In the genomic region with DNA sequence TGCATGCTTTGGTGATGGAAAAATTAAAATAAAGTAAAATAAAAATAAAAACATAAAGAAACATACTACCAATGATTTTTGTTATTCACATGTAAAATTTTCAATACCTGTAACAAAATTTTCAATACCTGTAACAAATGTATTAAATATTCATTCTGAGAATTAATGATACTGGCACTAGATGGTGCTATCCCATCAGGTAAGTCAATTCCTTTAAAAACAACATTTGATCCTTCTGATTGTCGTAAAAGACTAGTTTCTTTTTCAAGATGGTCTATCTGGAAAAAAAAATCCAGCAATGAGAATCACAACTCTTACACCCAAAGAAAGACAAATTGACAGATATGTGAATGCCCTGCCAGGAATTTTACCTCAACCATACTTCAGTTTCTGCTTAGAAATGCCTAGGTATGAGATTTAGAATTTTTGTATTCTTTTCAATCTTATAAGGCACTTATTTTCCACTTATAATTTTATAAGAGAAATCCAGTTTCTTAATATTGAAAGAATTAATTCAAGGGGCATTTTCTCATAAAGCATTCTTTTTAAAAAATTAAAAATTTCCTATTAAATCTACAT, we compare ENCODE assay signal across 8 cellular contexts. TPM values are rescaled to one million over a fixed set of nuclear protein-coding genes. Genes with fewer than 3 reads are reported as not detected.
A peak's percentile ranks its signal among the peaks of the same experiment; 100 is the strongest.
DNase-seq lines count a peak whose midpoint lies in the region; ATAC-seq, FAIRE-seq and TF ChIP-seq lines count a peak whose summit lies in the region.

No MANE protein-coding gene starts in this region.

- no peak overlapping the region for H3K4me3 Mint-ChIP-seq in activated naive CD4-positive, alpha-beta T cell treated with anti-CD3 and anti-CD28 coated beads for 36 hours

- H3K27me3 Mint-ChIP-seq in activated naive CD4-positive, alpha-beta T cell treated with anti-CD3 and anti-CD28 coated beads for 36 hours (ENCODE audit: low read depth), result no peaks in the 10 kb centered on the region

- no peaks in the 10 kb centered on the region for H3K9me3 ChIP-seq in heart right ventricle
- no peaks in the 10 kb centered on the region for H3K9me3 ChIP-seq in body of pancreas
- no peaks in the 10 kb centered on the region for H3K9me3 ChIP-seq in HepG2 (ENCODE audit: low read length)

- H3K4me3 ChIP-seq in heart right ventricle, result peak overlapping the region in 4 of 10 donors; percentile 24 to 41 (median 28)
- no peak overlapping the region for H3K4me3 ChIP-seq in body of pancreas
- H3K4me3 ChIP-seq in HepG2 (replicated peaks in 1 of 3; ENCODE audit: insufficient read depth in 1 of 3, low read depth in 2 of 3, low read length in 3 of 3), result no peak overlapping the region

- H3K36me3 Mint-ChIP-seq in activated naive CD4-positive, alpha-beta T cell treated with anti-CD3 and anti-CD28 coated beads for 36 hours (ENCODE audit: low read depth), result peaks cover 29% of the 10 kb centered on the region

- ATAC-seq in heart right ventricle, result no peak
- no peak for ATAC-seq in left cardiac atrium
- peak; percentile 60 for ATAC-seq in body of pancreas
- no peak for ATAC-seq in HepG2

- H3K27ac ChIP-seq in heart right ventricle, result no peak overlapping the region
- no peak overlapping the region for H3K27ac ChIP-seq in body of pancreas
- H3K27ac ChIP-seq in HepG2 (ENCODE audit: extremely low read length, insufficient read depth, low read length), result no peak overlapping the region

- no peak overlapping the region for H3K9ac ChIP-seq in HepG2 (ENCODE audit: insufficient read depth, low read depth, low read length)

- H3K4me2 ChIP-seq in HepG2 (ENCODE audit: low read depth, low read length), result no peak overlapping the region

- intact Hi-C loops in heart right ventricle (cut with DNase I) (loop anchor here in 5 of 10 donors (2.0 to 10.0 kb wide), 3 partner anchors 881 to 884 kb away; no protein-coding TSS in a partner anchor), left cardiac atrium (cut with DNase I) (loop anchor here in 1 of 2 donors (10.0 kb wide), 1 partner anchor 884 kb away; no protein-coding TSS in a partner anchor), body of pancreas (cut with DNase I) (loop anchor here (5.0 kb wide), 1 partner anchor 886 kb away; no protein-coding TSS in a partner anchor), HepG2 (cut with micrococcal nuclease; ENCODE audit: unreplicated experiment) (loop anchor here (1.0 to 5.0 kb wide), 2 partner anchors 282 to 881 kb away; no protein-coding TSS in a partner anchor)
- intact Hi-C loops in activated naive CD4-positive, alpha-beta T cell treated with anti-CD3 and anti-CD28 coated beads for 36 hours (cut with micrococcal nuclease), result loop anchor here (1.0 to 5.0 kb wide), 3 partner anchors 282 to 906 kb away; no protein-coding TSS in a partner anchor

- TF ChIP-seq CTCF in heart right ventricle (IDR thresholded peaks at IDR 0.05) (peak; percentile 23 to 61 (median 49)), body of pancreas (IDR thresholded peaks at IDR 0.05) (peak; percentile 16 to 71 (median 60)), HepG2 (CRISPR knock-in tag; IDR thresholded peaks at IDR 0.05) (peak; percentile 46)

- WGBS in heart right ventricle, 2 donors, result 18 to 29% methylated on average over 1 of the region's 1 CpG
- 0 to 13% methylated on average over 1 of the region's 1 CpG for WGBS in body of pancreas, 2 donors
- 81% methylated on average over 1 of the region's 1 CpG for WGBS in HepG2 (ENCODE audit: low lambda C conversion rate)

- FAIRE-seq in HepG2 (lab: Jason Lieb, UNC), result no peak

- POLR2A ChIA-PET in HepG2 (lab: Yijun Ruan, JAX), result no interaction called here

- no peak overlapping the region for H3K27ac Mint-ChIP-seq in activated naive CD4-positive, alpha-beta T cell treated with anti-CD3 and anti-CD28 coated beads for 36 hours

- TF ChIP-seq POLR2A in body of pancreas (IDR thresholded peaks at IDR 0.05), result no peak
- TF ChIP-seq POLR2A in HepG2 (IDR thresholded peaks at IDR 0.05; ENCODE audit: insufficient read depth in 1 of 2, low read depth in 2 of 2, low read length in 2 of 2), result no peak

- CTCF ChIA-PET in HepG2 (lab: Yijun Ruan, JAX; ENCODE audit: low intra/inter-chr PET ratio, low total read pairs), result interaction anchor here (1.9 kb wide), 1 partner anchor 282 kb away, joined by 10 read pairs; no protein-coding TSS in a partner anchor
- CTCF ChIA-PET in activated naive CD4-positive, alpha-beta T cell treated with anti-CD3 and anti-CD28 coated beads for 36 hours (lab: Charles Lee), result no interaction called here

- H3K4me1 Mint-ChIP-seq in activated naive CD4-positive, alpha-beta T cell treated with anti-CD3 and anti-CD28 coated beads for 36 hours (ENCODE audit: low read depth), result peaks cover 2% of the 10 kb centered on the region

- H3K79me2 ChIP-seq in HepG2 (ENCODE audit: insufficient read depth, low read length), result no peaks in the 10 kb centered on the region

- no peak for TF ChIP-seq EP300 in HepG2 (IDR thresholded peaks at IDR 0.05; ENCODE audit: low read depth in 2 of 2, low read length in 2 of 2)
- TF ChIP-seq EP300 in HepG2 (CRISPR knock-in tag; IDR thresholded peaks at IDR 0.05; ENCODE audit: borderline replicate concordance), result no peak

- H4K20me1 ChIP-seq in HepG2 (ENCODE audit: insufficient read depth, low read length), result no peaks in the 10 kb centered on the region

- H3K27me3 ChIP-seq in heart right ventricle (no peaks in the 10 kb centered on the region), body of pancreas (no peaks in the 10 kb centered on the region), HepG2 (ENCODE audit: control insufficient read depth in 1 of 2, insufficient read depth in 2 of 2, low read length in 2 of 2) (no peaks in the 10 kb centered on the region)

- H3K36me3 ChIP-seq in heart right ventricle (peaks cover 0 to 95% (median 19%) of the 10 kb centered on the region in 9 donors), body of pancreas (replicated peaks in 1 of 2; ENCODE audit: insufficient read depth in 1 of 2, low read depth in 2 of 2) (no peaks in the 10 kb centered on the region), HepG2 (replicated peaks in 1 of 2; ENCODE audit: control insufficient read depth in 1 of 2, insufficient read depth in 2 of 2, low read length in 2 of 2) (peaks cover 0 to 15% of the 10 kb centered on the region in 2 experiments; a peak in 2 of 5 replicates)

- in situ Hi-C loops in HepG2 (cut with HindIII; ENCODE audit: extremely low pct_ligation_motif_present, low pct_unique_long_range_greater_than_20kb), result no loop called here

- no TSS peak for BruUV-seq in HepG2 (replicated peaks; lab: Mats Ljungman, UMichigan)

- TF ChIP-seq RAD21 in HepG2 (CRISPR knock-in tag; IDR thresholded peaks at IDR 0.05), result no peak

- no peak overlapping the region for H2AFZ ChIP-seq in HepG2 (ENCODE audit: low read length)

- H3K4me1 ChIP-seq in heart right ventricle, result peaks cover 0 to 4% (median 0%) of the 10 kb centered on the region in 9 donors
- H3K4me1 ChIP-seq in body of pancreas, result no peaks in the 10 kb centered on the region
- peaks cover 7% of the 10 kb centered on the region for H3K4me1 ChIP-seq in HepG2 (ENCODE audit: insufficient read depth, low read length)

- DNase-seq in heart right ventricle (no peak), left cardiac atrium (no peak), NCI-H146 (lab: John Stamatoyannopoulos, UW) (peak; percentile 49), body of pancreas (no peak), HepG2 (ENCODE audit: low spot score) (peak; percentile 24), Ammon's horn (ENCODE audit: low spot score) (no peak)
- no peak for DNase-seq in activated naive CD4-positive, alpha-beta T cell treated with anti-CD3 and anti-CD28 coated beads for 36 hours
- DNase-seq in stimulated activated CD4-positive, alpha-beta T cell treated with anti-CD3 and anti-CD28 coated beads, Interleukin-1b, Interleukin-23, amount 100 ng/mL, for 48 hours, result no peak

- H3K9me3 Mint-ChIP-seq in activated naive CD4-positive, alpha-beta T cell treated with anti-CD3 and anti-CD28 coated beads for 36 hours, result no peaks in the 10 kb centered on the region

RNA-seq across cellular contexts. Expression of a gene that starts 30.7 kb away (rescaled TPM):
- 10 to 100 TPM in 2 of 10 donors, 1 to 10 TPM in 8; 6.0 to 10.9 (median 7.9) TPM for total RNA-seq in heart right ventricle
- polyA plus RNA-seq in heart right ventricle, result 1 to 10 TPM; 2.6 to 5.8 TPM
- total RNA-seq in left cardiac atrium, result 1 to 10 TPM; 5.8 to 7.6 TPM
- 10 to 100 TPM; 20.4 to 22.6 TPM for total RNA-seq in body of pancreas
- 10.8 and 13.2 TPM in 2 replicates for total RNA-seq in HepG2 (2016; rRNA removed; fragmentation: Illumina TruSeq; extraction: Trizol)
- 2.0 and 2.2 TPM in 2 replicates for total RNA-seq in HepG2 (2016; cell fraction: cytosol; rRNA removed; fragmentation: Illumina TruSeq; extraction: Trizol; ENCODE audit: low read depth)
- total RNA-seq in HepG2 (2016; cell fraction: insoluble cytoplasmic fraction; rRNA removed; fragmentation: Illumina TruSeq; extraction: Trizol), result 9.7 and 9.8 TPM in 2 replicates
- total RNA-seq in HepG2 (2016; cell fraction: membrane; rRNA removed; fragmentation: Illumina TruSeq; extraction: Trizol), result 3.1 and 4.5 TPM in 2 replicates
- total RNA-seq in HepG2 (2016; cell fraction: nucleus; rRNA removed; fragmentation: Illumina TruSeq; extraction: Trizol), result 23.2 and 24.7 TPM in 2 replicates
- 2.4 TPM in 2 replicates for polyA plus RNA-seq in HepG2 (2011; rRNA removed)
- 1.9 and 2.8 TPM in 2 replicates for polyA plus RNA-seq in HepG2 (2011; cell fraction: cytosol; rRNA removed)
- polyA plus RNA-seq in HepG2 (2011; cell fraction: nucleus; rRNA removed), result 11.0 and 11.1 TPM in 2 replicates
- 4.3 and 4.8 TPM in 2 replicates for polyA plus RNA-seq in HepG2 (2012)
- 0.49 and 0.53 TPM in 2 replicates for polyA plus RNA-seq in HepG2 (2016; cell fraction: cytosol; fragmentation: Illumina TruSeq; extraction: Trizol; ENCODE audit: low read depth)
- polyA plus RNA-seq in HepG2 (2016; cell fraction: insoluble cytoplasmic fraction; fragmentation: Illumina TruSeq; extraction: Trizol; ENCODE audit: low read depth), result 7.8 and 10.1 TPM in 2 replicates
- 0.85 and 1.5 TPM in 2 replicates for polyA plus RNA-seq in HepG2 (2016; cell fraction: membrane; fragmentation: Illumina TruSeq; extraction: Trizol; ENCODE audit: low read depth)
- 15.0 and 17.1 TPM in 2 replicates for polyA plus RNA-seq in HepG2 (2016; cell fraction: nucleus; fragmentation: Illumina TruSeq; extraction: Trizol; ENCODE audit: insufficient read depth, low read depth)
- 2.2 and 3.1 TPM in 2 replicates for polyA minus RNA-seq in HepG2 (2011; rRNA and poly(A)+ RNA removed; ENCODE audit: low replicate concordance)
- polyA minus RNA-seq in HepG2 (2011; cell fraction: cytosol; rRNA and poly(A)+ RNA removed), result 3.3 and 4.1 TPM in 2 replicates
- 40.8 and 41.8 TPM in 2 replicates for polyA minus RNA-seq in HepG2 (2011; cell fraction: nucleus; rRNA and poly(A)+ RNA removed)
- total RNA-seq in activated naive CD4-positive, alpha-beta T cell treated with anti-CD3 and anti-CD28 coated beads for 36 hours, result 10 to 100 TPM; 12.7 to 13.6 TPM

RNA-seq across cellular contexts. Expression of a gene that starts 30.9 kb away (rescaled TPM):
- total RNA-seq in heart right ventricle (10 to 100 TPM in 3 of 10 donors, 1 to 10 TPM in 7; 6.5 to 11.9 (median 9.0) TPM), left cardiac atrium (10 to 100 TPM; 11.2 to 13.1 TPM), body of pancreas (1 to 10 TPM; 3.3 to 6.2 TPM), HepG2 (2016; rRNA removed; fragmentation: Illumina TruSeq; extraction: Trizol) (18.6 and 22.5 TPM in 2 replicates)
- polyA plus RNA-seq in heart right ventricle (1 to 10 TPM; 2.7 TPM), HepG2 (2011; rRNA removed) (4.2 and 6.3 TPM in 2 replicates)
- total RNA-seq in HepG2 (2016; cell fraction: cytosol; rRNA removed; fragmentation: Illumina TruSeq; extraction: Trizol; ENCODE audit: low read depth), result 5.6 and 7.3 TPM in 2 replicates
- total RNA-seq in HepG2 (2016; cell fraction: insoluble cytoplasmic fraction; rRNA removed; fragmentation: Illumina TruSeq; extraction: Trizol), result 18.4 and 24.0 TPM in 2 replicates
- total RNA-seq in HepG2 (2016; cell fraction: membrane; rRNA removed; fragmentation: Illumina TruSeq; extraction: Trizol), result 8.7 and 11.5 TPM in 2 replicates
- total RNA-seq in HepG2 (2016; cell fraction: nucleus; rRNA removed; fragmentation: Illumina TruSeq; extraction: Trizol), result 22.3 and 26.5 TPM in 2 replicates
- 1.8 and 3.5 TPM in 2 replicates for polyA plus RNA-seq in HepG2 (2011; cell fraction: cytosol; rRNA removed)
- 0.84 and 1.2 TPM in 2 replicates for polyA plus RNA-seq in HepG2 (2011; cell fraction: nucleus; rRNA removed)
- polyA plus RNA-seq in HepG2 (2012), result 3.4 and 4.2 TPM in 2 replicates
- 0.27 and 0.31 TPM in 2 replicates for polyA plus RNA-seq in HepG2 (2016; cell fraction: cytosol; fragmentation: Illumina TruSeq; extraction: Trizol; ENCODE audit: low read depth)
- 5.5 and 6.0 TPM in 2 replicates for polyA plus RNA-seq in HepG2 (2016; cell fraction: insoluble cytoplasmic fraction; fragmentation: Illumina TruSeq; extraction: Trizol; ENCODE audit: low read depth)
- polyA plus RNA-seq in HepG2 (2016; cell fraction: membrane; fragmentation: Illumina TruSeq; extraction: Trizol; ENCODE audit: low read depth), result 0.89 and 1.1 TPM in 2 replicates
- polyA plus RNA-seq in HepG2 (2016; cell fraction: nucleus; fragmentation: Illumina TruSeq; extraction: Trizol; ENCODE audit: insufficient read depth, low read depth), result 12.1 and 12.7 TPM in 2 replicates
- polyA minus RNA-seq in HepG2 (2011; rRNA and poly(A)+ RNA removed; ENCODE audit: low replicate concordance), result 18.8 and 31.6 TPM in 2 replicates
- polyA minus RNA-seq in HepG2 (2011; cell fraction: cytosol; rRNA and poly(A)+ RNA removed), result 19.4 and 20.7 TPM in 2 replicates
- 8.9 and 12.7 TPM in 2 replicates for polyA minus RNA-seq in HepG2 (2011; cell fraction: nucleus; rRNA and poly(A)+ RNA removed)
- total RNA-seq in activated naive CD4-positive, alpha-beta T cell treated with anti-CD3 and anti-CD28 coated beads for 36 hours, result 1 to 10 TPM; 5.2 TPM

Comparison
In these comparisons a context has a peak if more than half of its experiments do, and no peak if none do; other contexts are left out.
1. DNase-seq: peak in NCI-H146 (single experiment) and HepG2 (single experiment); none in heart right ventricle (0 of 2), left cardiac atrium (single experiment), body of pancreas (0 of 4), activated naive CD4-positive, alpha-beta T cell treated with anti-CD3 and anti-CD28 coated beads for 36 hours (single experiment), Ammon's horn (single experiment) and stimulated activated CD4-positive, alpha-beta T cell treated with anti-CD3 and anti-CD28 coated beads, Interleukin-1b, Interleukin-23, amount 100 ng/mL, for 48 hours (single experiment).
2. Peak in every context shown above with its lines, with median percentiles within 50 percentile points of each other: CTCF ChIP-seq.